16 cellular contexts compared by ENCODE assay signal in genomic region chr22:32617883-32618282, GRCh38.
DNase-seq lines count a peak whose midpoint lies in the region; ATAC-seq and TF ChIP-seq lines count a peak whose summit lies in the region.
"Had no signal": no experiment of that assay in that cellular context is flagged by ENCODE, and none has a peak within 500 bp of the region (broad histone marks: within the 10 kb centered on the region; RNA-seq: fewer than 3 reads in every experiment).

No MANE protein-coding gene starts in this region.

- H3K36me3 Mint-ChIP-seq in CD8-positive, alpha-beta memory T cell: no peaks in the 10 kb centered on the region

- TF ChIP-seq CTCF in left ventricle myocardium inferior (IDR thresholded peaks at IDR 0.05; ENCODE audit: borderline replicate concordance): no peak
- TF ChIP-seq CTCF in liver (IDR thresholded peaks at IDR 0.05; ENCODE audit: low read depth, low read length, missing input control): no peak
- TF ChIP-seq CTCF in sigmoid colon (IDR thresholded peaks at IDR 0.05): no peak
- TF ChIP-seq CTCF in vagina (IDR thresholded peaks at IDR 0.05): no peak

- intact Hi-C loops in left ventricle myocardium inferior (cut with micrococcal nuclease) (loop anchor here (5.0 kb wide), 1 partner anchor 86 kb away; no protein-coding TSS in a partner anchor), Right ventricle myocardium superior (cut with DNase I) (loop anchor here (5.0 kb wide), 1 partner anchor 36 kb away; no protein-coding TSS in a partner anchor), sigmoid colon (cut with DNase I) (loop anchor here (2.0 kb wide), 1 partner anchor 85 kb away; no protein-coding TSS in a partner anchor), vagina (cut with DNase I) (loop anchor here (5.0 kb wide), 1 partner anchor 86 kb away; no protein-coding TSS in a partner anchor)

- POLR2A ChIA-PET in CD8-positive, alpha-beta memory T cell (lab: Charles Lee): no interaction called here

- CTCF ChIA-PET in CD8-positive, alpha-beta memory T cell (lab: Charles Lee): no interaction called here

- H3K9ac ChIP-seq in liver (ENCODE audit: low read depth in 1 of 2, low read length in 2 of 2): peak overlapping the region in 1 of 2 donors; percentile 43

- no peak for TF ChIP-seq RAD21 in liver (IDR thresholded peaks at IDR 0.05)

- WGBS in liver: 73% methylated on average over 9 of the region's 9 CpGs
- WGBS in sigmoid colon, 2 donors: 13 to 67% methylated on average over 9 of the region's 9 CpGs

- H3K4me3 Mint-ChIP-seq in CD8-positive, alpha-beta memory T cell: no peak overlapping the region
- H3K4me3 Mint-ChIP-seq: activated B cell treated with CpG ODN at 0.5 μM for 24 hours had no signal

- H3K36me3 ChIP-seq in left ventricle myocardium inferior (no peaks in the 10 kb centered on the region), liver (ENCODE audit: control insufficient read depth in 4 of 4, insufficient read depth in 3 of 4, low read depth in 1 of 4, low read length in 3 of 4) (no peaks in the 10 kb centered on the region), sigmoid colon (no peaks in the 10 kb centered on the region), vagina (no peaks in the 10 kb centered on the region)
- H3K36me3 ChIP-seq in CD8-positive, alpha-beta memory T cell (ENCODE audit: insufficient read depth, low read length): no peaks in the 10 kb centered on the region
- H3K36me3 ChIP-seq: brain microvascular endothelial cell had no signal

- no peak for DNase-seq in left ventricle myocardium inferior
- DNase-seq in Right ventricle myocardium superior: no peak
- no peak for DNase-seq in sigmoid colon
- no peak for DNase-seq in vagina (ENCODE audit: extremely low spot score in 2 of 2)
- DNase-seq in CD8-positive, alpha-beta memory T cell: no peak
- DNase-seq: activated B cell treated with CpG ODN at 0.5 μM for 24 hours; activated effector memory CD4-positive, alpha-beta T cell treated with anti-CD3 and anti-CD28 coated beads, Interleukin-2, amount 50 U/mL, for 16 hours; brain microvascular endothelial cell; effector CD8-positive, alpha-beta T cell; MV-4-11; NCI-H748 treated with DMSO at 0.1 percent for 48 hours; SW 1271 had no signal

- H3K4me1 Mint-ChIP-seq in CD8-positive, alpha-beta memory T cell: no peaks in the 10 kb centered on the region
- H3K4me1 Mint-ChIP-seq: activated B cell treated with CpG ODN at 0.5 μM for 24 hours had no signal

- peaks cover 61% of the 10 kb centered on the region for H3K4me1 ChIP-seq in left ventricle myocardium inferior
- peaks cover 14 to 24% (median 18%) of the 10 kb centered on the region in 4 donors for H3K4me1 ChIP-seq in liver (ENCODE audit: control insufficient read depth in 4 of 4, insufficient read depth in 4 of 4, low read length in 3 of 4)
- peaks cover 0 to 55% (median 45%) of the 10 kb centered on the region in 4 donors for H3K4me1 ChIP-seq in sigmoid colon
- H3K4me1 ChIP-seq in vagina: peaks cover 62% of the 10 kb centered on the region
- H3K4me1 ChIP-seq in CD8-positive, alpha-beta memory T cell (ENCODE audit: insufficient read depth, low read length): no peaks in the 10 kb centered on the region

- TF ChIP-seq POLR2A in sigmoid colon (IDR thresholded peaks at IDR 0.05) (no peak), vagina (IDR thresholded peaks at IDR 0.05) (no peak)

- H3K27ac ChIP-seq in left ventricle myocardium inferior (replicated peaks) (peak overlapping the region; percentile 93), liver (ENCODE audit: low read depth in 1 of 2, low read length in 2 of 2) (peak overlapping the region; percentile 32 to 55), sigmoid colon (peak overlapping the region; percentile 73 to 88 (median 82)), vagina (peak overlapping the region; percentile 89)
- no peak overlapping the region for H3K27ac ChIP-seq in CD8-positive, alpha-beta memory T cell (ENCODE audit: low read depth, low read length)
- H3K27ac ChIP-seq: brain microvascular endothelial cell, C4-2B had no signal

- H3K9me3 Mint-ChIP-seq in CD8-positive, alpha-beta memory T cell: peaks cover 0 to 3% (median 0%) of the 10 kb centered on the region in 5 donors

- ATAC-seq in Right ventricle myocardium superior (ENCODE audit: poor library complexity): no peak
- ATAC-seq in HG03378 (IDR thresholded peaks at IDR 0.05; ENCODE audit: unreplicated experiment): no peak
- no peak for ATAC-seq in GM21381 (IDR thresholded peaks at IDR 0.05; ENCODE audit: unreplicated experiment)

- no peak for TF ChIP-seq EP300 in sigmoid colon (IDR thresholded peaks at IDR 0.05)

- H3K4me3 ChIP-seq in left ventricle myocardium inferior: no peak overlapping the region
- H3K4me3 ChIP-seq in liver (ENCODE audit: low read depth in 1 of 3, low read length in 3 of 3): no peak overlapping the region
- no peak overlapping the region for H3K4me3 ChIP-seq in sigmoid colon
- peak overlapping the region in 1 of 2 donors; percentile 8 for H3K4me3 ChIP-seq in vagina
- no peak overlapping the region for H3K4me3 ChIP-seq in CD8-positive, alpha-beta memory T cell (ENCODE audit: low read length)

- H3K27me3 ChIP-seq in left ventricle myocardium inferior (ENCODE audit: low read depth): no peaks in the 10 kb centered on the region
- no peaks in the 10 kb centered on the region for H3K27me3 ChIP-seq in liver (ENCODE audit: control insufficient read depth in 4 of 4, insufficient read depth in 4 of 4, low read length in 3 of 4)
- no peaks in the 10 kb centered on the region for H3K27me3 ChIP-seq in sigmoid colon
- no peaks in the 10 kb centered on the region for H3K27me3 ChIP-seq in vagina
- H3K27me3 ChIP-seq in CD8-positive, alpha-beta memory T cell (ENCODE audit: insufficient read depth, low read length, poor library complexity, severe bottlenecking): no peaks in the 10 kb centered on the region
- H3K27me3 ChIP-seq: brain microvascular endothelial cell had no signal

- peaks cover 6 to 20% of the 10 kb centered on the region in 2 donors for H3K27me3 Mint-ChIP-seq in CD8-positive, alpha-beta memory T cell

- peaks cover 11% of the 10 kb centered on the region for H3K9me3 ChIP-seq in left ventricle myocardium inferior (replicated peaks)
- no peaks in the 10 kb centered on the region for H3K9me3 ChIP-seq in liver (ENCODE audit: control insufficient read depth in 4 of 4, low read length in 3 of 4)
- H3K9me3 ChIP-seq in sigmoid colon: no peaks in the 10 kb centered on the region
- no peaks in the 10 kb centered on the region for H3K9me3 ChIP-seq in vagina
- no peaks in the 10 kb centered on the region for H3K9me3 ChIP-seq in CD8-positive, alpha-beta memory T cell (ENCODE audit: low read length)

- no peak overlapping the region for H3K27ac Mint-ChIP-seq in CD8-positive, alpha-beta memory T cell
- H3K27ac Mint-ChIP-seq: activated B cell treated with CpG ODN at 0.5 μM for 24 hours had no signal

TF ChIP-seq in liver, 16 proteins besides CTCF, POLR2A, EP300 and RAD21:
- TF ChIP-seq MAX (IDR thresholded peaks at IDR 0.05): no peak
- no peak for TF ChIP-seq ZBTB33 (IDR thresholded peaks at IDR 0.05)
- TF ChIP-seq JUND (IDR thresholded peaks at IDR 0.05): no peak
- no peak for TF ChIP-seq GABPA (IDR thresholded peaks at IDR 0.05 in 1 of 2, conservative IDR thresholded peaks at IDR 0.05 in 1 of 2)
- TF ChIP-seq HNF4A (conservative IDR thresholded peaks at IDR 0.05): no peak
- TF ChIP-seq TAF1 (conservative IDR thresholded peaks at IDR 0.05): no peak
- no peak for TF ChIP-seq HNF4G (IDR thresholded peaks at IDR 0.05)
- no peak for TF ChIP-seq EGR1 (IDR thresholded peaks at IDR 0.05; ENCODE audit: low read depth in 2 of 2)
